8 cellular contexts compared by ENCODE assay signal in the genomic region with DNA sequence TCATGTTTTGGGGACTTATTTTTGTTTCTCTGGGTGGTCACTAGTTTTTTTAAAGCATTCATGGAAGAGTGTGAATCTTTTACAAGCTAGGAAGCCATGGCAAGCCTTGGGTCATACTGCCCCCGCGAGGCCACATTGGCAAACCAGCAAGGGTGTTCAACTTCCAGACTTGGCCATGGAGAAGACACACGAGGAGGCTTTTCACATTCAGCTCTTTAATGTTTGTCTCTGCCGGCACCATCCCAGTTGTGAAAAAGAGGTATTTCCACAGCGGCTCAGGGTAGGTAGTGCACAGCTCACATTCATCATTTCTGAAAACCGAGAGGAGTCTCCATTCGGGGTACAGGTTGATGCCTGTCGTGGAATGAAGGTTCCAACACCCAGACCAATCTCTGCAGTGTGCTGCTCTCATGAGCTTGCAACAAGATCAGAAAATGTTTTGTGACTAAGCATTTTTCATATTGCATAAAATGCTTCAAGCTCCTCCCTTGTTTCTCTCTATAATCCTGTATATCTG. TPM values are rescaled to one million over a fixed set of nuclear protein-coding genes. Genes with fewer than 3 reads are reported as not detected.
A peak's percentile ranks its signal among the peaks of the same experiment; 100 is the strongest.
DNase-seq lines count a peak whose midpoint lies in the region; ATAC-seq, FAIRE-seq and TF ChIP-seq lines count a peak whose summit lies in the region.

No MANE protein-coding gene starts in this region.

- H4K20me1 ChIP-seq in endothelial cell of umbilical vein (replicated peaks; ENCODE audit: control insufficient read depth, extremely low read depth, insufficient read depth, low read length) = no peaks in the 10 kb centered on the region

- DNase-seq in GM06990 (ENCODE audit: extremely low read depth, insufficient read length) (peak; percentile 25), NCI-H460 (ENCODE audit: extremely low read depth, low read depth) (peak; percentile 40), endothelial cell of umbilical vein (ENCODE audit: low read depth, low spot score) (peak; percentile 56), naive B cell (peak; percentile 35)
- DNase-seq in activated CD8-positive, alpha-beta memory T cell treated with anti-CD3 and anti-CD28 coated beads for 4 hours (ENCODE audit: low read depth in 2 of 2) = peak; percentile 20 to 32
- DNase-seq in stimulated activated naive CD4-positive, alpha-beta T cell treated with Interleukin-2 at 50 U/mL for 16 hours (lab: John Stamatoyannopoulos, UW) = peak; percentile 57

- peaks cover 5 to 11% (median 8%) of the 10 kb centered on the region in 3 donors for H3K27me3 Mint-ChIP-seq in naive B cell

- H3K9me3 ChIP-seq in endothelial cell of umbilical vein (replicated peaks; ENCODE audit: control insufficient read depth, insufficient read depth, low read length) = no peaks in the 10 kb centered on the region

- H3K4me3 Mint-ChIP-seq in naive B cell = no peak overlapping the region

- no peaks in the 10 kb centered on the region for H3K4me1 ChIP-seq in endothelial cell of umbilical vein (ENCODE audit: control insufficient read depth, extremely low read depth, insufficient read depth, low read length)

- intact Hi-C loops in endothelial cell of umbilical vein (cut with micrococcal nuclease) = loop anchor here (1.0 to 10.0 kb wide), 5 partner anchors 48 to 440 kb away; no protein-coding TSS in a partner anchor

- TF ChIP-seq CTCF in GM06990 (IDR thresholded peaks at IDR 0.05; ENCODE audit: insufficient read depth, low read length, poor library complexity, severe bottlenecking) (peak; percentile 90), endothelial cell of umbilical vein (IDR thresholded peaks at IDR 0.05; ENCODE audit: extremely low read depth in 1 of 2, insufficient read depth in 1 of 2, low read depth in 1 of 2, low read length in 2 of 2) (peak; percentile 76 to 82)

- H3K4me3 ChIP-seq in GM06990 (replicated peaks; ENCODE audit: low read depth, low read length) (no peak overlapping the region), endothelial cell of umbilical vein (replicated peaks in 1 of 3; ENCODE audit: insufficient read depth in 1 of 3, low read depth in 1 of 3, low read length in 3 of 3) (no peak overlapping the region)

- no peak overlapping the region for H2AFZ ChIP-seq in endothelial cell of umbilical vein (ENCODE audit: low read depth, low read length)

- POLR2A ChIA-PET in endothelial cell of umbilical vein (lab: Charles Lee) = no interaction called here

- peak; percentile 95 for FAIRE-seq in endothelial cell of umbilical vein (lab: Jason Lieb, UNC)

- H3K27ac Mint-ChIP-seq in naive B cell = no peak overlapping the region

- no peaks in the 10 kb centered on the region for H3K79me2 ChIP-seq in endothelial cell of umbilical vein (ENCODE audit: control insufficient read depth, insufficient read depth, low read length)

- H3K36me3 ChIP-seq in GM06990 (ENCODE audit: control insufficient read depth, insufficient read depth, low read length) (no peaks in the 10 kb centered on the region), endothelial cell of umbilical vein (ENCODE audit: control insufficient read depth in 2 of 2, extremely low read depth in 1 of 2, insufficient read depth in 2 of 2, low read length in 2 of 2) (no peaks in the 10 kb centered on the region)

- dilution Hi-C loops in endothelial cell of umbilical vein (cut with MboI; ENCODE audit: extremely low pct_ligation_motif_present, low sequenced_read_pairs) = no loop called here

- no peak overlapping the region for H3K9ac ChIP-seq in endothelial cell of umbilical vein (replicated peaks; ENCODE audit: extremely low read depth, insufficient read depth, low read length)

- no peak overlapping the region for H3K4me2 ChIP-seq in endothelial cell of umbilical vein (ENCODE audit: insufficient read depth, low read length)

- no peaks in the 10 kb centered on the region for H3K36me3 Mint-ChIP-seq in naive B cell

- no peaks in the 10 kb centered on the region for H3K9me1 ChIP-seq in endothelial cell of umbilical vein (replicated peaks; ENCODE audit: control insufficient read depth, extremely low read depth, insufficient read depth, low read length)

- H3K4me1 Mint-ChIP-seq in naive B cell = peaks cover 24 to 29% (median 27%) of the 10 kb centered on the region in 3 donors

- CTCF ChIA-PET in endothelial cell of umbilical vein (lab: Charles Lee) = interaction anchor here (0.8 to 3.8 kb wide), 24 partner anchors 10 to 439 kb away, joined by 3 to 95 read pairs (median 4); partner anchors contain the start of genes CCR5, CCR5AS and CCRL2

- ATAC-seq in naive B cell (ENCODE audit: low read depth in 2 of 2) (peak in 1 of 2 donors; percentile 58), GM18907 (IDR thresholded peaks at IDR 0.05; ENCODE audit: unreplicated experiment) (no peak), HG03108 (IDR thresholded peaks at IDR 0.05; ENCODE audit: unreplicated experiment) (no peak)

- no peaks in the 10 kb centered on the region for H3K9me3 Mint-ChIP-seq in naive B cell

- TF ChIP-seq POLR2A in endothelial cell of umbilical vein (IDR thresholded peaks at IDR 0.05; ENCODE audit: low read depth, low read length) = no peak

- BruUV-seq in endothelial cell of umbilical vein (replicated peaks; lab: Mats Ljungman, UMichigan) = no TSS peak

- no peak overlapping the region for H3K27ac ChIP-seq in endothelial cell of umbilical vein (ENCODE audit: insufficient read depth, low read depth, low read length)

- H3K27me3 ChIP-seq in GM06990 (replicated peaks; ENCODE audit: control insufficient read depth, insufficient read depth, low read length) (peaks cover 4% of the 10 kb centered on the region), endothelial cell of umbilical vein (ENCODE audit: control insufficient read depth in 2 of 2, insufficient read depth in 2 of 2, low read length in 2 of 2) (peaks cover 8 to 13% of the 10 kb centered on the region in 2 experiments)

TF ChIP-seq in endothelial cell of umbilical vein, 7 proteins besides CTCF, POLR2A, EP300 and RAD21:
- TF ChIP-seq POLR2AphosphoS5 (IDR thresholded peaks at IDR 0.05; ENCODE audit: insufficient read depth, low read depth, low read length) (no peak), FOS (IDR thresholded peaks at IDR 0.05; ENCODE audit: borderline replicate concordance, insufficient read depth, low read length) (no peak), JUN (IDR thresholded peaks at IDR 0.05; ENCODE audit: borderline replicate concordance, insufficient read depth, insufficient read length, low read depth) (no peak), GATA2 (IDR thresholded peaks at IDR 0.05; ENCODE audit: insufficient read depth, insufficient read length, low read depth, low read length) (no peak), EZH2 (IDR thresholded peaks at IDR 0.05; ENCODE audit: borderline replicate concordance, low read depth, low read length, severe bottlenecking) (no peak), MYC (IDR thresholded peaks at IDR 0.05; ENCODE audit: low read depth, low read length) (no peak), MAX (IDR thresholded peaks at IDR 0.05; ENCODE audit: insufficient read depth, insufficient read length) (no peak)

RNA-seq across cellular contexts. Expression of gene CCR5, which starts 7.7 kb away (rescaled TPM):
- total RNA-seq in NCI-H460 (2014; rRNA removed; shearing (Covaris generic)) = 0.12 TPM in 1 of 2 replicates, not detected in the other
- polyA plus RNA-seq in NCI-H460 (2014; cell fraction: nucleus; rRNA removed) = not detected in 2 replicates
- not detected in 2 replicates for total RNA-seq in endothelial cell of umbilical vein
- not detected in 2 replicates for polyA plus RNA-seq in endothelial cell of umbilical vein
- not detected in 2 replicates for polyA plus RNA-seq in endothelial cell of umbilical vein (2011; cell fraction: cytosol; rRNA removed)
- polyA plus RNA-seq in endothelial cell of umbilical vein (2011; cell fraction: nucleus; rRNA removed) = not detected in 2 replicates
- polyA plus RNA-seq in endothelial cell of umbilical vein (2012) = not detected in 2 replicates
- not detected in 2 replicates for polyA minus RNA-seq in endothelial cell of umbilical vein
- not detected for polyA minus RNA-seq in endothelial cell of umbilical vein (2011; cell fraction: cytosol; rRNA and poly(A)+ RNA removed)
- not detected in 2 replicates for polyA minus RNA-seq in endothelial cell of umbilical vein (2011; cell fraction: nucleus; rRNA and poly(A)+ RNA removed)
- under 1 TPM in 1 of 6 donors, not detected in 5; 0.17 TPM for polyA plus RNA-seq in naive B cell (ENCODE audit: low read depth in 6 of 6)

RNA-seq across cellular contexts. Expression of gene CCR2, which starts 24.6 kb away (rescaled TPM):
- total RNA-seq in NCI-H460 (2014; rRNA removed; shearing (Covaris generic)) = not detected in 2 replicates
- polyA plus RNA-seq in NCI-H460 (2014; cell fraction: nucleus; rRNA removed) = not detected in 2 replicates
- total RNA-seq in endothelial cell of umbilical vein = not detected in 2 replicates
- polyA plus RNA-seq in endothelial cell of umbilical vein = not detected in 2 replicates
- polyA plus RNA-seq in endothelial cell of umbilical vein (2011; cell fraction: cytosol; rRNA removed) = not detected in 2 replicates
- polyA plus RNA-seq in endothelial cell of umbilical vein (2011; cell fraction: nucleus; rRNA removed) = not detected in 2 replicates
- not detected in 2 replicates for polyA plus RNA-seq in endothelial cell of umbilical vein (2012)
- polyA minus RNA-seq in endothelial cell of umbilical vein = not detected in 2 replicates
- polyA minus RNA-seq in endothelial cell of umbilical vein (2011; cell fraction: cytosol; rRNA and poly(A)+ RNA removed) = not detected
- polyA minus RNA-seq in endothelial cell of umbilical vein (2011; cell fraction: nucleus; rRNA and poly(A)+ RNA removed) = not detected in 2 replicates
- polyA plus RNA-seq in naive B cell (ENCODE audit: low read depth in 6 of 6) = 1 to 10 TPM in 2 of 6 donors, under 1 TPM in 4; 0.27 to 1.4 (median 0.66) TPM

RNA-seq across cellular contexts. Expression of gene CCRL2, which starts 28.6 kb away (rescaled TPM):
- total RNA-seq in NCI-H460 (2014; rRNA removed; shearing (Covaris generic)) = not detected in 2 replicates
- polyA plus RNA-seq in NCI-H460 (2014; cell fraction: nucleus; rRNA removed) = not detected in 2 replicates
- total RNA-seq in endothelial cell of umbilical vein = 3.9 and 6.4 TPM in 2 replicates
- polyA plus RNA-seq in endothelial cell of umbilical vein (6.6 and 7.4 TPM in 2 replicates), naive B cell (ENCODE audit: low read depth in 6 of 6) (1 to 10 TPM in 3 of 6 donors, under 1 TPM in 2, not detected in 1; 0.73 to 1.8 (median 1.2) TPM)
- 4.9 and 5.8 TPM in 2 replicates for polyA plus RNA-seq in endothelial cell of umbilical vein (2011; cell fraction: cytosol; rRNA removed)
- 7.6 and 9.3 TPM in 2 replicates for polyA plus RNA-seq in endothelial cell of umbilical vein (2011; cell fraction: nucleus; rRNA removed)
- polyA plus RNA-seq in endothelial cell of umbilical vein (2012) = 2.9 and 6.5 TPM in 2 replicates
- polyA minus RNA-seq in endothelial cell of umbilical vein = 11.2 and 14.3 TPM in 2 replicates
- not detected for polyA minus RNA-seq in endothelial cell of umbilical vein (2011; cell fraction: cytosol; rRNA and poly(A)+ RNA removed)
- polyA minus RNA-seq in endothelial cell of umbilical vein (2011; cell fraction: nucleus; rRNA and poly(A)+ RNA removed) = 9.0 and 9.6 TPM in 2 replicates
